Comparison of ENCODE assay signal across 20 cellular contexts in the genomic region with DNA sequence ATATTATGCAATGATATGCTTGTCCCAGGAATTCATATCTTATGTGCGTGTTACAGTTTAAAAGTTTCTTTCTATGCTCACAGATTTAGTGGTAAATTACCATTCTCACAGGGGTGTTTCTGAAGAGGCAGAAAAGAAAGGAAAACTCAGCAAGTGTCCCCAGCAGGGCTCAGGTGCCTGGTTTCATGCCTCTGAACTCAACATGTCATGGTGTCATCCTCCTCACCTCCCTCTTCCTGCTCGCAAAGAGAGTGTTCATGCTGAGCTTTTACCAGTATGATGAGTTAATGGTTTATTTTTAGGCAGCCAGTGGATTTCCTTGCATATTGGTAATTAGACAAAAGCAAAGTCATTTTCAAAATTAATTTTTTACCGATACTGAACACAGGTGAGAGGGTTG.
DNase-seq lines count a peak whose midpoint lies in the region; ATAC-seq and TF ChIP-seq lines count a peak whose summit lies in the region.
"Had no signal": no experiment of that assay in that cellular context is flagged by ENCODE, and none has a peak within 500 bp of the region (broad histone marks: within the 10 kb centered on the region; RNA-seq: fewer than 3 reads in every experiment).

No MANE protein-coding gene starts in this region.

- H3K4me1 ChIP-seq in HEK293 (ENCODE audit: control insufficient read depth, insufficient read depth, low read length), result peaks cover 10% of the 10 kb centered on the region
- H3K4me1 ChIP-seq: right lobe of liver had no signal

- DNase-seq in NCI-H345 (lab: John Stamatoyannopoulos, UW), result peak; percentile 40
- DNase-seq in fibroblast of pulmonary artery (ENCODE audit: low read depth), result peak; percentile 25
- DNase-seq in myocyte (ENCODE audit: low read depth), result peak; percentile 33
- DNase-seq in activated CD4-positive, alpha-beta T cell treated with anti-CD3 and anti-CD28 coated beads, Interleukin-2, amount 10 ng/mL, durations not matched to agents 7 days and 5 days, result no peak
- no peak for DNase-seq in HT-29 (ENCODE audit: low spot score)
- DNase-seq: activated CD4-positive, alpha-beta T cell treated with anti-CD3 and anti-CD28 coated beads, Interleukin-2, amount 50 U/mL, for 1 hour; activated CD8-positive, alpha-beta memory T cell treated with anti-CD3 and anti-CD28 coated beads, Interleukin-2, amount 50 U/mL, for 48 hours; activated effector memory CD4-positive, alpha-beta T cell treated with Interleukin-2 at 50 U/mL for 16 hours; AML-193; erythroblast; NCI-H1436; NCI-H2227 treated with DMSO at 0.1 percent for 48 hours; right lobe of liver; stimulated activated naive CD4-positive, alpha-beta T cell; T-helper 1 cell; tibial artery had no signal

- no peaks in the 10 kb centered on the region for H3K27me3 Mint-ChIP-seq in activated CD4-positive, alpha-beta T cell treated with anti-CD3 and anti-CD28 coated beads, Interleukin-2, amount 10 ng/mL, durations not matched to agents 7 days and 5 days
- H3K27me3 Mint-ChIP-seq: dendritic cell treated with granulocyte-macrophage colony-stimulating factor and Interleukin-4, amounts not matched to agents 40 ng/mL and 50 ng/mL, for 4 days had no signal

- H3K9me3 Mint-ChIP-seq in activated CD4-positive, alpha-beta T cell treated with anti-CD3 and anti-CD28 coated beads, Interleukin-2, amount 10 ng/mL, durations not matched to agents 7 days and 5 days, result no peaks in the 10 kb centered on the region
- H3K9me3 Mint-ChIP-seq: dendritic cell treated with granulocyte-macrophage colony-stimulating factor and Interleukin-4, amounts not matched to agents 40 ng/mL and 50 ng/mL, for 4 days had no signal

- CTCF ChIA-PET in HEK293 (lab: Yijun Ruan, JAX), result no interaction called here
- CTCF ChIA-PET in activated CD4-positive, alpha-beta T cell treated with anti-CD3 and anti-CD28 coated beads, Interleukin-2, amount 10 ng/mL, durations not matched to agents 7 days and 5 days (lab: Charles Lee), result no interaction called here

- no peaks in the 10 kb centered on the region for H3K9me3 ChIP-seq in HEK293 (ENCODE audit: control insufficient read depth, insufficient read depth, low read depth, low read length)
- H3K9me3 ChIP-seq: right lobe of liver, tibial artery had no signal

- H3K4me1 Mint-ChIP-seq in activated CD4-positive, alpha-beta T cell treated with anti-CD3 and anti-CD28 coated beads, Interleukin-2, amount 10 ng/mL, durations not matched to agents 7 days and 5 days, result no peaks in the 10 kb centered on the region

- no peaks in the 10 kb centered on the region for H3K36me3 Mint-ChIP-seq in activated CD4-positive, alpha-beta T cell treated with anti-CD3 and anti-CD28 coated beads, Interleukin-2, amount 10 ng/mL, durations not matched to agents 7 days and 5 days (ENCODE audit: low read depth)

- POLR2A ChIA-PET in HEK293 (lab: Yijun Ruan, JAX), result no interaction called here
- POLR2A ChIA-PET in activated CD4-positive, alpha-beta T cell treated with anti-CD3 and anti-CD28 coated beads, Interleukin-2, amount 10 ng/mL, durations not matched to agents 7 days and 5 days (lab: Charles Lee), result no interaction called here

- no peak for ATAC-seq in GM21529 (IDR thresholded peaks at IDR 0.05; ENCODE audit: unreplicated experiment)
- ATAC-seq: HepG2, right lobe of liver had no signal

- H3K36me3 ChIP-seq in HEK293 (ENCODE audit: control insufficient read depth in 2 of 2, insufficient read depth in 1 of 2, low read length in 2 of 2), result no peaks in the 10 kb centered on the region
- H3K36me3 ChIP-seq: right lobe of liver, tibial artery had no signal

- TF ChIP-seq CTCF in HEK293 (tag by site-specific recombination; IDR thresholded peaks at IDR 0.05), result no peak
- no peak for TF ChIP-seq CTCF in fibroblast of pulmonary artery (IDR thresholded peaks at IDR 0.05; ENCODE audit: low read length, missing control alignments)

- H3K4me3 ChIP-seq in HEK293 (ENCODE audit: low read depth, low read length) (no peak overlapping the region), fibroblast of pulmonary artery (replicated peaks; ENCODE audit: low read depth, low read length) (no peak overlapping the region)
- H3K4me3 ChIP-seq: right lobe of liver, tibial artery had no signal

- H3K27ac ChIP-seq in HEK293 (ENCODE audit: extremely low read depth, low read depth, low read length), result peak overlapping the region; percentile 31; the same call in 1 of the 2 replicates
- H3K27ac ChIP-seq: right lobe of liver had no signal

- H3K27ac Mint-ChIP-seq in activated CD4-positive, alpha-beta T cell treated with anti-CD3 and anti-CD28 coated beads, Interleukin-2, amount 10 ng/mL, durations not matched to agents 7 days and 5 days, result no peak overlapping the region
- H3K27ac Mint-ChIP-seq: dendritic cell treated with granulocyte-macrophage colony-stimulating factor and Interleukin-4, amounts not matched to agents 40 ng/mL and 50 ng/mL, for 4 days had no signal

- H3K4me3 Mint-ChIP-seq in activated CD4-positive, alpha-beta T cell treated with anti-CD3 and anti-CD28 coated beads, Interleukin-2, amount 10 ng/mL, durations not matched to agents 7 days and 5 days, result no peak overlapping the region
- H3K4me3 Mint-ChIP-seq: dendritic cell treated with granulocyte-macrophage colony-stimulating factor and Interleukin-4, amounts not matched to agents 40 ng/mL and 50 ng/mL, for 4 days had no signal

TF ChIP-seq in HEK293, 187 proteins besides CTCF, POLR2A, EP300 and RAD21:
- peak; percentile 64; the same call in 1 of the 2 replicates for TF ChIP-seq ZIC2 (tag by site-specific recombination; IDR thresholded peaks at IDR 0.05)
- no peak for TF ChIP-seq ZNF121 (tag by site-specific recombination; IDR thresholded peaks at IDR 0.05)

Comparison
In these comparisons a context has a peak if more than half of its experiments do, and no peak if none do; other contexts are left out.
1. DNase-seq: peak in NCI-H345 (single experiment), fibroblast of pulmonary artery (single experiment) and myocyte (single experiment); none in activated CD4-positive, alpha-beta T cell treated with anti-CD3 and anti-CD28 coated beads, Interleukin-2, amount 10 ng/mL, durations not matched to agents 7 days and 5 days (single experiment) and HT-29 (single experiment).